Comparison of ENCODE assay signal across 8 cellular contexts in genomic region chr3:10173926-10174435, GRCh38. TPM values are rescaled to one million over a fixed set of nuclear protein-coding genes. Genes with fewer than 3 reads are reported as not detected.
DNase-seq lines count a peak whose midpoint lies in the region; ATAC-seq, FAIRE-seq and TF ChIP-seq lines count a peak whose summit lies in the region.

No MANE protein-coding gene starts in this region.

- H3K9me3 Mint-ChIP-seq in naive thymus-derived CD8-positive, alpha-beta T cell, result peaks cover 0 to 6% (median under 1%) of the 10 kb centered on the region in 9 donors

- peak overlapping the region in 6 of 10 donors; percentile 3 to 80 (median 43) for H3K27ac Mint-ChIP-seq in naive thymus-derived CD8-positive, alpha-beta T cell

- dilution Hi-C loops in endothelial cell of umbilical vein (cut with MboI; ENCODE audit: extremely low pct_ligation_motif_present, low sequenced_read_pairs), result no loop called here

- no peaks in the 10 kb centered on the region for H3K27me3 Mint-ChIP-seq in naive thymus-derived CD8-positive, alpha-beta T cell

- H3K9me3 ChIP-seq in endothelial cell of umbilical vein (replicated peaks; ENCODE audit: control insufficient read depth, insufficient read depth, low read length), result no peaks in the 10 kb centered on the region

- peak overlapping the region; percentile 33 for H3K9ac ChIP-seq in endothelial cell of umbilical vein (replicated peaks; ENCODE audit: extremely low read depth, insufficient read depth, low read length)

- H3K27me3 ChIP-seq in endothelial cell of umbilical vein (ENCODE audit: control insufficient read depth in 2 of 2, insufficient read depth in 2 of 2, low read length in 2 of 2), result no peaks in the 10 kb centered on the region

- FAIRE-seq in D721Med (lab: Jason Lieb, UNC) (no peak), endothelial cell of umbilical vein (lab: Jason Lieb, UNC) (peak; percentile 93)

- no peak for ATAC-seq in naive thymus-derived CD8-positive, alpha-beta T cell
- no peak for ATAC-seq in HG02973 (IDR thresholded peaks at IDR 0.05; ENCODE audit: unreplicated experiment)
- no peak for ATAC-seq in GM19328 (IDR thresholded peaks at IDR 0.05; ENCODE audit: unreplicated experiment)

- H3K27ac ChIP-seq in endothelial cell of umbilical vein (ENCODE audit: insufficient read depth, low read depth, low read length), result peak overlapping the region; percentile 84

- H3K4me1 ChIP-seq in endothelial cell of umbilical vein (ENCODE audit: control insufficient read depth, extremely low read depth, insufficient read depth, low read length), result peaks cover 14% of the 10 kb centered on the region

- POLR2A ChIA-PET in endothelial cell of umbilical vein (lab: Charles Lee), result interaction anchor here (1.1 kb wide), 1 partner anchor 18 kb away, joined by 4 read pairs; no protein-coding TSS in a partner anchor
- POLR2A ChIA-PET in naive thymus-derived CD8-positive, alpha-beta T cell (lab: Charles Lee), result interaction anchor here (0.9 kb wide), 1 partner anchor 20 kb away, joined by 4 read pairs; no protein-coding TSS in a partner anchor

- H3K4me1 Mint-ChIP-seq in naive thymus-derived CD8-positive, alpha-beta T cell, result peaks cover 3 to 33% (median 16%) of the 10 kb centered on the region in 4 donors

- intact Hi-C loops in endothelial cell of umbilical vein (cut with micrococcal nuclease), result loop anchor here (1.0 to 5.0 kb wide), 2 partner anchors 15 to 33 kb away; no protein-coding TSS in a partner anchor

- H3K79me2 ChIP-seq in endothelial cell of umbilical vein (ENCODE audit: control insufficient read depth, insufficient read depth, low read length), result no peaks in the 10 kb centered on the region

- H3K4me3 ChIP-seq in endothelial cell of umbilical vein (replicated peaks in 1 of 3; ENCODE audit: insufficient read depth in 1 of 3, low read depth in 1 of 3, low read length in 3 of 3), result no peak overlapping the region

- TF ChIP-seq CTCF in D721Med (IDR thresholded peaks at IDR 0.05; ENCODE audit: insufficient read depth, missing control alignments) (no peak), endothelial cell of umbilical vein (IDR thresholded peaks at IDR 0.05; ENCODE audit: extremely low read depth in 1 of 2, insufficient read depth in 1 of 2, low read depth in 1 of 2, low read length in 2 of 2) (no peak)

- peak overlapping the region; percentile 35 for H3K4me2 ChIP-seq in endothelial cell of umbilical vein (ENCODE audit: insufficient read depth, low read length)

- H3K36me3 ChIP-seq in endothelial cell of umbilical vein (ENCODE audit: control insufficient read depth in 2 of 2, extremely low read depth in 1 of 2, insufficient read depth in 2 of 2, low read length in 2 of 2), result no peaks in the 10 kb centered on the region

- BruUV-seq in endothelial cell of umbilical vein (replicated peaks; lab: Mats Ljungman, UMichigan), result no TSS peak

- H2AFZ ChIP-seq in endothelial cell of umbilical vein (ENCODE audit: low read depth, low read length), result no peak overlapping the region

- CTCF ChIA-PET in endothelial cell of umbilical vein (lab: Charles Lee), result interaction anchor here (1.2 to 2.4 kb wide), 6 partner anchors 9 to 98 kb away, joined by 3 to 15 read pairs (median 5); partner anchors contain the start of gene IRAK2

- no peaks in the 10 kb centered on the region for H4K20me1 ChIP-seq in endothelial cell of umbilical vein (replicated peaks; ENCODE audit: control insufficient read depth, extremely low read depth, insufficient read depth, low read length)

- peak; percentile 4 for DNase-seq in D721Med (ENCODE audit: insufficient read length, low spot score)
- peak; percentile 79 for DNase-seq in MV-4-11 (lab: John Stamatoyannopoulos, UW)
- peak; percentile 98 for DNase-seq in endothelial cell of umbilical vein (ENCODE audit: low read depth, low spot score)
- no peak for DNase-seq in naive thymus-derived CD8-positive, alpha-beta T cell
- DNase-seq in NK-92 (lab: John Stamatoyannopoulos, UW; ENCODE audit: unreplicated experiment), result no peak
- DNase-seq in stimulated activated CD4-positive, alpha-beta T cell treated with anti-CD3 and anti-CD28 coated beads, Interleukin-4, amount 100 ng/mL, for 4 hours, result no peak

- TF ChIP-seq POLR2A in endothelial cell of umbilical vein (IDR thresholded peaks at IDR 0.05; ENCODE audit: low read depth, low read length), result peak; percentile 46

- H3K9me1 ChIP-seq in endothelial cell of umbilical vein (replicated peaks; ENCODE audit: control insufficient read depth, extremely low read depth, insufficient read depth, low read length), result no peaks in the 10 kb centered on the region

- peaks cover 2 to 10% (median 8%) of the 10 kb centered on the region in 3 donors for H3K36me3 Mint-ChIP-seq in naive thymus-derived CD8-positive, alpha-beta T cell

- peak overlapping the region in 1 of 10 donors; percentile 12 for H3K4me3 Mint-ChIP-seq in naive thymus-derived CD8-positive, alpha-beta T cell

TF ChIP-seq in endothelial cell of umbilical vein, 7 proteins besides CTCF, POLR2A, EP300 and RAD21:
- TF ChIP-seq EZH2 (IDR thresholded peaks at IDR 0.05; ENCODE audit: borderline replicate concordance, low read depth, low read length, severe bottlenecking) (no peak), FOS (IDR thresholded peaks at IDR 0.05; ENCODE audit: borderline replicate concordance, insufficient read depth, low read length) (peak; percentile 77), POLR2AphosphoS5 (IDR thresholded peaks at IDR 0.05; ENCODE audit: insufficient read depth, low read depth, low read length) (peak; percentile 60), JUN (IDR thresholded peaks at IDR 0.05; ENCODE audit: borderline replicate concordance, insufficient read depth, insufficient read length, low read depth) (peak; percentile 92)

RNA-seq across cellular contexts. Expression of gene IRAK2, which starts 9.3 kb away (rescaled TPM):
- 10.0 and 11.1 TPM in 2 replicates for total RNA-seq in endothelial cell of umbilical vein
- polyA plus RNA-seq in endothelial cell of umbilical vein, result 7.3 and 7.9 TPM in 2 replicates
- 7.8 TPM in 2 replicates for polyA plus RNA-seq in endothelial cell of umbilical vein (2011; cell fraction: cytosol; rRNA removed)
- 6.7 and 7.3 TPM in 2 replicates for polyA plus RNA-seq in endothelial cell of umbilical vein (2011; cell fraction: nucleus; rRNA removed)
- 6.2 and 7.9 TPM in 2 replicates for polyA plus RNA-seq in endothelial cell of umbilical vein (2012)
- 7.6 and 7.7 TPM in 2 replicates for polyA minus RNA-seq in endothelial cell of umbilical vein
- 7.8 TPM for polyA minus RNA-seq in endothelial cell of umbilical vein (2011; cell fraction: cytosol; rRNA and poly(A)+ RNA removed)
- 5.3 and 5.7 TPM in 2 replicates for polyA minus RNA-seq in endothelial cell of umbilical vein (2011; cell fraction: nucleus; rRNA and poly(A)+ RNA removed)
- total RNA-seq in naive thymus-derived CD8-positive, alpha-beta T cell, result 1 to 10 TPM; 4.3 to 4.4 TPM
- 1 to 10 TPM; 2.9 to 6.0 (median 5.1) TPM for polyA plus RNA-seq in naive thymus-derived CD8-positive, alpha-beta T cell

RNA-seq across cellular contexts. Expression of gene VHL, which starts 32.4 kb away (rescaled TPM):
- 39.2 and 41.0 TPM in 2 replicates for total RNA-seq in endothelial cell of umbilical vein
- 8.5 and 10.4 TPM in 2 replicates for polyA plus RNA-seq in endothelial cell of umbilical vein
- polyA plus RNA-seq in endothelial cell of umbilical vein (2011; cell fraction: cytosol; rRNA removed), result 8.9 and 9.2 TPM in 2 replicates
- polyA plus RNA-seq in endothelial cell of umbilical vein (2011; cell fraction: nucleus; rRNA removed), result 11.8 and 17.7 TPM in 2 replicates
- 23.4 and 25.5 TPM in 2 replicates for polyA plus RNA-seq in endothelial cell of umbilical vein (2012)
- 24.4 and 26.6 TPM in 2 replicates for polyA minus RNA-seq in endothelial cell of umbilical vein
- polyA minus RNA-seq in endothelial cell of umbilical vein (2011; cell fraction: cytosol; rRNA and poly(A)+ RNA removed), result 19.6 TPM
- polyA minus RNA-seq in endothelial cell of umbilical vein (2011; cell fraction: nucleus; rRNA and poly(A)+ RNA removed), result 8.9 and 9.8 TPM in 2 replicates
- total RNA-seq in naive thymus-derived CD8-positive, alpha-beta T cell, result 10 to 100 TPM; 71.5 to 78.8 TPM
- 10 to 100 TPM; 11.4 to 36.1 (median 16.0) TPM for polyA plus RNA-seq in naive thymus-derived CD8-positive, alpha-beta T cell

RNA-seq across cellular contexts. Expression of gene BRK1, which starts 58.5 kb away (rescaled TPM):
- total RNA-seq in endothelial cell of umbilical vein, result 123 and 133 TPM in 2 replicates
- polyA plus RNA-seq in endothelial cell of umbilical vein, result 144 and 163 TPM in 2 replicates
- polyA plus RNA-seq in endothelial cell of umbilical vein (2011; cell fraction: cytosol; rRNA removed), result 197 and 198 TPM in 2 replicates
- 51.0 and 53.9 TPM in 2 replicates for polyA plus RNA-seq in endothelial cell of umbilical vein (2011; cell fraction: nucleus; rRNA removed)
- polyA plus RNA-seq in endothelial cell of umbilical vein (2012), result 223 and 235 TPM in 2 replicates
- 92.8 and 97.2 TPM in 2 replicates for polyA minus RNA-seq in endothelial cell of umbilical vein
- polyA minus RNA-seq in endothelial cell of umbilical vein (2011; cell fraction: cytosol; rRNA and poly(A)+ RNA removed), result 38.8 TPM
- 18.7 and 22.2 TPM in 2 replicates for polyA minus RNA-seq in endothelial cell of umbilical vein (2011; cell fraction: nucleus; rRNA and poly(A)+ RNA removed)
- 10 to 100 TPM; 59.8 to 67.7 TPM for total RNA-seq in naive thymus-derived CD8-positive, alpha-beta T cell
- polyA plus RNA-seq in naive thymus-derived CD8-positive, alpha-beta T cell, result 100 to 1,000 TPM; 202 to 259 (median 250) TPM

Comparison
In these comparisons a context has a peak if more than half of its experiments do, and no peak if none do; other contexts are left out.
1. DNase-seq: peak in D721Med (single experiment), MV-4-11 (single experiment) and endothelial cell of umbilical vein (single experiment); none in naive thymus-derived CD8-positive, alpha-beta T cell (0 of 10), NK-92 (single experiment) and stimulated activated CD4-positive, alpha-beta T cell treated with anti-CD3 and anti-CD28 coated beads, Interleukin-4, amount 100 ng/mL, for 4 hours (0 of 2).